ENCODE assay signal across 1 cellular context in genomic region chr6:121522265-121522664, GRCh38.
TF ChIP-seq lines count a peak whose summit lies in the region.

No MANE protein-coding gene starts in this region.

TF ChIP-seq in GM23338, 12 proteins besides CTCF, POLR2A, EP300 and RAD21 (continued from another document):
- TF ChIP-seq REST (IDR thresholded peaks at IDR 0.05; ENCODE audit: unreplicated experiment) = no peak
